ENCODE assay signal across 23 cellular contexts in the genomic region with DNA sequence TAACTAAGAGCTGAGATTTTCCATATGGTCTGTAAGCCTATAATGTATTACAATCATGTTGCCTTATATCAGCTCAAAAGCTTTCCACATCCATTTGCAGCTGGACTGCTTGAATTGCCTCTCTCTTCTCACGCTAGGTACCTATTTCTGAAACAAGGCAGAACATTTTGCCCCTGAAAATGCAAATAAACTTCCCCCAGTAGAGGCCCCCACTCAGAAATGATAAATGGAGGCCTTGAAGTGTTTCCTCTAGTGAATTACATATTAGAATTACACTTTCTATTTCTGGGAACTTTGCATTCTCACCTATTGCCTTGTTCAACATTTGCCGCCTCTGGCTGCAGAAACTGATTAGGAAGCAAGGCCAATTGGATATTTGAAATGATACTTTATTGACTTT.
"Had no signal": no experiment of that assay in that cellular context is flagged by ENCODE, and none has a peak within 500 bp of the region (broad histone marks: within the 10 kb centered on the region; RNA-seq: fewer than 3 reads in every experiment).

No MANE protein-coding gene starts in this region.

- H3K4me1 ChIP-seq: ascending aorta, colonic mucosa had no signal

- FAIRE-seq: TTC549 had no signal

- H3K27ac ChIP-seq: ascending aorta, cardiac muscle cell, colonic mucosa, KMS-11 had no signal

- H3K9me3 ChIP-seq: ascending aorta, colonic mucosa had no signal

- H3K4me2 ChIP-seq: KMS-11 had no signal

- H3K4me3 ChIP-seq: ascending aorta, cardiac muscle cell, colonic mucosa had no signal

- H3K9ac ChIP-seq: KMS-11 had no signal

- DNase-seq: activated CD4-positive, alpha-beta T cell treated with anti-CD3 and anti-CD28 coated beads, Interleukin-2, amount 10 ng/mL, durations not matched to agents 24 days and 14 days; activated CD4-positive, alpha-beta T cell treated with anti-CD3 and anti-CD28 coated beads, Interleukin-2, amount 50 U/mL, for 4 hours; activated CD8-positive, alpha-beta T cell treated with anti-CD3 and anti-CD28 coated beads, Interleukin-2, amount 10 ng/mL, durations not matched to agents 7 days and 5 days; activated gamma-delta T cell; activated naive CD4-positive, alpha-beta T cell treated with Interleukin-2 at 50 U/mL for 16 hours; activated naive CD8-positive, alpha-beta T cell treated with anti-CD3 and anti-CD28 coated beads, Interleukin-2, amount 10 ng/mL, durations not matched to agents 7 days and 5 days; activated T-cell treated with anti-CD3 and anti-CD28 coated beads, Interleukin-2, amount 50 U/mL, for 24 hours; amygdala; colonic mucosa; NCI-H1092 treated with DMSO at 0.1 percent for 48 hours; NCI-H146; NCI-H2029 treated with DMSO at 0.1 percent for 48 hours; NCI-H2107; NCI-H226; NCI-H524; NCI-H69; NCI-H82; OCI-M1; Right ventricle myocardium superior had no signal

- H3K27me3 ChIP-seq: ascending aorta, cardiac muscle cell, colonic mucosa had no signal

- H3K36me3 ChIP-seq: ascending aorta, cardiac muscle cell, colonic mucosa had no signal

- ATAC-seq: activated CD8-positive, alpha-beta T cell treated with anti-CD3 and anti-CD28 coated beads, Interleukin-2, amount 10 ng/mL, durations not matched to agents 7 days and 5 days had no signal
